ENCODE assay signal across 1 cellular context in genomic region chr6:161265975-161266374, GRCh38.
TF ChIP-seq lines count a peak whose summit lies in the region.

No MANE protein-coding gene starts in this region.

TF ChIP-seq in WTC11, 78 proteins besides CTCF, POLR2A, EP300 and RAD21 (continued from another document):
- TF ChIP-seq FOXP4 (CRISPR knock-in tag; IDR thresholded peaks at IDR 0.05): no peak
- no peak for TF ChIP-seq ZMAT4 (CRISPR knock-in tag; IDR thresholded peaks at IDR 0.05)
- no peak for TF ChIP-seq ZSCAN18 (CRISPR knock-in tag; IDR thresholded peaks at IDR 0.05)
- TF ChIP-seq OVOL2 (CRISPR knock-in tag; IDR thresholded peaks at IDR 0.05; ENCODE audit: borderline replicate concordance): no peak
- no peak for TF ChIP-seq ATF1 (CRISPR knock-in tag; IDR thresholded peaks at IDR 0.05)
